2 cellular contexts compared by ENCODE assay signal in genomic region chr15:56640127-56640526, GRCh38.
TF ChIP-seq lines count a peak whose summit lies in the region.

No MANE protein-coding gene starts in this region.

TF ChIP-seq in IMR-90, 13 proteins besides CTCF, POLR2A, EP300 and RAD21:
- TF ChIP-seq CHD1 (IDR thresholded peaks at IDR 0.05; ENCODE audit: low read depth, low read length): no peak
- no peak for TF ChIP-seq USF2 (IDR thresholded peaks at IDR 0.05; ENCODE audit: low read depth, low read length)
- no peak for TF ChIP-seq SMC3 (IDR thresholded peaks at IDR 0.05; ENCODE audit: low read depth, low read length)
- TF ChIP-seq MAFK (IDR thresholded peaks at IDR 0.05; ENCODE audit: low read depth, low read length): no peak
- no peak for TF ChIP-seq RFX5 (IDR thresholded peaks at IDR 0.05; ENCODE audit: low read depth, low read length)
- TF ChIP-seq MXI1 (IDR thresholded peaks at IDR 0.05; ENCODE audit: borderline replicate concordance, low read depth, low read length): no peak
- TF ChIP-seq RCOR1 (IDR thresholded peaks at IDR 0.05; ENCODE audit: insufficient replicate concordance, low read length): no peak
- no peak for TF ChIP-seq MAZ (IDR thresholded peaks at IDR 0.05; ENCODE audit: borderline replicate concordance, low read depth, low read length)
- TF ChIP-seq FOS (IDR thresholded peaks at IDR 0.05; ENCODE audit: low read depth, low read length): no peak
- no peak for TF ChIP-seq CEBPB (IDR thresholded peaks at IDR 0.05; ENCODE audit: low read depth, low read length)
- TF ChIP-seq NFE2L2 (IDR thresholded peaks at IDR 0.05; ENCODE audit: low read depth, low read length): no peak
- no peak for TF ChIP-seq ELK1 (IDR thresholded peaks at IDR 0.05; ENCODE audit: borderline replicate concordance, low read depth, low read length)
- TF ChIP-seq BHLHE40 (IDR thresholded peaks at IDR 0.05; ENCODE audit: low read depth, low read length): no peak

TF ChIP-seq in H1, 55 proteins besides CTCF, POLR2A, EP300 and RAD21:
- TF ChIP-seq CEBPB (IDR thresholded peaks at IDR 0.05; ENCODE audit: low read depth, low read length) (peak; percentile 73), TCF12 (IDR thresholded peaks at IDR 0.05; ENCODE audit: low read depth, low read length) (no peak)
